Comparison of ENCODE assay signal across 8 cellular contexts in genomic region chr20:54199721-54200176, GRCh38. TPM values are rescaled to one million over a fixed set of nuclear protein-coding genes. Genes with fewer than 3 reads are reported as not detected.
DNase-seq lines count a peak whose midpoint lies in the region; ATAC-seq and TF ChIP-seq lines count a peak whose summit lies in the region.

No MANE protein-coding gene starts in this region.

- no peaks in the 10 kb centered on the region for H3K9me3 Mint-ChIP-seq in activated CD4-positive, alpha-beta T cell treated with anti-CD3 and anti-CD28 coated beads, Interleukin-2, amount 10 ng/mL, durations not matched to agents 24 days and 14 days

- no peak overlapping the region for H3K4me3 Mint-ChIP-seq in activated CD4-positive, alpha-beta T cell treated with anti-CD3 and anti-CD28 coated beads, Interleukin-2, amount 10 ng/mL, durations not matched to agents 24 days and 14 days

- ATAC-seq in HG02852 (IDR thresholded peaks at IDR 0.05; ENCODE audit: unreplicated experiment) (peak; percentile 62), GM18870 (IDR thresholded peaks at IDR 0.05; ENCODE audit: unreplicated experiment) (no peak)

- H3K9me3 ChIP-seq in liver (ENCODE audit: control insufficient read depth in 4 of 4, low read length in 3 of 4) = no peaks in the 10 kb centered on the region

- no peak overlapping the region for H3K9ac ChIP-seq in liver (ENCODE audit: low read depth in 1 of 2, low read length in 2 of 2)

- DNase-seq in DMS79 (lab: John Stamatoyannopoulos, UW) = peak; percentile 14
- DNase-seq in NCI-H524 treated with DMSO at 0.1 percent for 48 hours (lab: John Stamatoyannopoulos, UW) = peak; percentile 1
- DNase-seq in activated CD4-positive, alpha-beta T cell treated with anti-CD3 and anti-CD28 coated beads, Interleukin-2, amount 10 ng/mL, durations not matched to agents 24 days and 14 days = peak; percentile 90
- DNase-seq in coronary artery (ENCODE audit: low spot score) = no peak
- peak; percentile 39 to 44 (median 43) for DNase-seq in stimulated activated CD4-positive, alpha-beta T cell treated with anti-CD3 and anti-CD28 coated beads, TNF-alpha, amount 100 ng/mL, for 4 hours (ENCODE audit: low read depth in 3 of 3)

- peak; percentile 96 to 97 for TF ChIP-seq RAD21 in liver (IDR thresholded peaks at IDR 0.05)

- no peaks in the 10 kb centered on the region for H3K36me3 ChIP-seq in liver (ENCODE audit: control insufficient read depth in 4 of 4, insufficient read depth in 3 of 4, low read depth in 1 of 4, low read length in 3 of 4)

- 11% methylated on average over 7 of the region's 7 CpGs for WGBS in liver

- H3K27me3 ChIP-seq in liver (ENCODE audit: control insufficient read depth in 4 of 4, insufficient read depth in 4 of 4, low read length in 3 of 4) = no peaks in the 10 kb centered on the region

- H3K4me3 ChIP-seq in coronary artery (no peak overlapping the region), liver (ENCODE audit: low read depth in 1 of 3, low read length in 3 of 3) (no peak overlapping the region)

- no peak overlapping the region for H3K27ac Mint-ChIP-seq in activated CD4-positive, alpha-beta T cell treated with anti-CD3 and anti-CD28 coated beads, Interleukin-2, amount 10 ng/mL, durations not matched to agents 24 days and 14 days

- peak; percentile 73 for TF ChIP-seq CTCF in coronary artery (IDR thresholded peaks at IDR 0.05)
- TF ChIP-seq CTCF in liver (IDR thresholded peaks at IDR 0.05; ENCODE audit: low read depth, low read length, missing input control) = peak; percentile 96

- H3K27me3 Mint-ChIP-seq in activated CD4-positive, alpha-beta T cell treated with anti-CD3 and anti-CD28 coated beads, Interleukin-2, amount 10 ng/mL, durations not matched to agents 24 days and 14 days = peaks cover 6% of the 10 kb centered on the region

- H3K36me3 Mint-ChIP-seq in activated CD4-positive, alpha-beta T cell treated with anti-CD3 and anti-CD28 coated beads, Interleukin-2, amount 10 ng/mL, durations not matched to agents 24 days and 14 days (ENCODE audit: low read depth) = no peaks in the 10 kb centered on the region

- no peaks in the 10 kb centered on the region for H3K4me1 ChIP-seq in liver (ENCODE audit: control insufficient read depth in 4 of 4, insufficient read depth in 4 of 4, low read length in 3 of 4)

- intact Hi-C loops in activated CD4-positive, alpha-beta T cell treated with anti-CD3 and anti-CD28 coated beads, Interleukin-2, amount 10 ng/mL, durations not matched to agents 24 days and 14 days (cut with micrococcal nuclease) = loop anchor here (1.0 to 5.0 kb wide), 3 partner anchors 96 to 1957 kb away; no protein-coding TSS in a partner anchor

- H3K27ac ChIP-seq in coronary artery (no peak overlapping the region), liver (ENCODE audit: low read depth in 1 of 2, low read length in 2 of 2) (no peak overlapping the region)

- no peaks in the 10 kb centered on the region for H3K4me1 Mint-ChIP-seq in activated CD4-positive, alpha-beta T cell treated with anti-CD3 and anti-CD28 coated beads, Interleukin-2, amount 10 ng/mL, durations not matched to agents 24 days and 14 days

TF ChIP-seq in liver, 16 proteins besides CTCF, POLR2A, EP300 and RAD21:
- TF ChIP-seq YY1 (IDR thresholded peaks at IDR 0.05) (no peak), JUND (IDR thresholded peaks at IDR 0.05) (no peak), EGR1 (IDR thresholded peaks at IDR 0.05; ENCODE audit: low read depth in 2 of 2) (no peak), SP1 (IDR thresholded peaks at IDR 0.05) (no peak), FOXA2 (IDR thresholded peaks at IDR 0.05) (no peak), NR2F2 (IDR thresholded peaks at IDR 0.05) (no peak), GABPA (IDR thresholded peaks at IDR 0.05 in 1 of 2, conservative IDR thresholded peaks at IDR 0.05 in 1 of 2) (no peak), HNF4A (conservative IDR thresholded peaks at IDR 0.05) (no peak), REST (IDR thresholded peaks at IDR 0.05) (no peak), TAF1 (conservative IDR thresholded peaks at IDR 0.05) (no peak), RXRA (IDR thresholded peaks at IDR 0.05) (no peak)
- TF ChIP-seq, protein P1, sequence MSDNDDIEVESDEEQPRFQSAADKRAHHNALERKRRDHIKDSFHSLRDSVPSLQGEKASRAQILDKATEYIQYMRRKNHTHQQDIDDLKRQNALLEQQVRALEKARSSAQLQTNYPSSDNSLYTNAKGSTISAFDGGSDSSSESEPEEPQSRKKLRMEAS (IDR thresholded peaks at IDR 0.05) = no peak
- TF ChIP-seq, protein P2, sequence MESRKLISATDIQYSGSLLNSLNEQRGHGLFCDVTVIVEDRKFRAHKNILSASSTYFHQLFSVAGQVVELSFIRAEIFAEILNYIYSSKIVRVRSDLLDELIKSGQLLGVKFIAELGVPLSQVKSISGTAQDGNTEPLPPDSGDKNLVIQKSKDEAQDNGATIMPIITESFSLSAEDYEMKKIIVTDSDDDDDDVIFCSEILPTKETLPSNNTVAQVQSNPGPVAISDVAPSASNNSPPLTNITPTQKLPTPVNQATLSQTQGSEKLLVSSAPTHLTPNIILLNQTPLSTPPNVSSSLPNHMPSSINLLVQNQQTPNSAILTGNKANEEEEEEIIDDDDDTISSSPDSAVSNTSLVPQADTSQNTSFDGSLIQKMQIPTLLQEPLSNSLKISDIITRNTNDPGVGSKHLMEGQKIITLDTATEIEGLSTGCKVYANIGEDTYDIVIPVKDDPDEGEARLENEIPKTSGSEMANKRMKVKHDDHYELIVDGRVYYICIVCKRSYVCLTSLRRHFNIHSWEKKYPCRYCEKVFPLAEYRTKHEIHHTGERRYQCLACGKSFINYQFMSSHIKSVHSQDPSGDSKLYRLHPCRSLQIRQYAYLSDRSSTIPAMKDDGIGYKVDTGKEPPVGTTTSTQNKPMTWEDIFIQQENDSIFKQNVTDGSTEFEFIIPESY (IDR thresholded peaks at IDR 0.05) = no peak
- TF ChIP-seq, protein P3, sequence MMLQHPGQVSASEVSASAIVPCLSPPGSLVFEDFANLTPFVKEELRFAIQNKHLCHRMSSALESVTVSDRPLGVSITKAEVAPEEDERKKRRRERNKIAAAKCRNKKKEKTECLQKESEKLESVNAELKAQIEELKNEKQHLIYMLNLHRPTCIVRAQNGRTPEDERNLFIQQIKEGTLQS (IDR thresholded peaks at IDR 0.05) = no peak
TF ChIP-seq in liver: peak in this region for 0.

RNA-seq across cellular contexts. Expression of gene PFDN4, which starts 8.1 kb away (rescaled TPM):
- total RNA-seq in activated CD4-positive, alpha-beta T cell treated with anti-CD3 and anti-CD28 coated beads, Interleukin-2, amount 10 ng/mL, durations not matched to agents 24 days and 14 days = 72.2 and 80.5 TPM in 2 replicates
- total RNA-seq in liver = 10 to 100 TPM; 13.9 to 17.3 TPM
- 10 to 100 TPM; 12.9 to 13.1 TPM for polyA plus RNA-seq in liver

RNA-seq across cellular contexts. Expression of gene CYP24A1, which starts 26.0 kb away (rescaled TPM):
- not detected in 2 replicates for total RNA-seq in activated CD4-positive, alpha-beta T cell treated with anti-CD3 and anti-CD28 coated beads, Interleukin-2, amount 10 ng/mL, durations not matched to agents 24 days and 14 days
- total RNA-seq in liver = not detected
- not detected for polyA plus RNA-seq in liver
